20 cellular contexts compared by ENCODE assay signal in the genomic region with DNA sequence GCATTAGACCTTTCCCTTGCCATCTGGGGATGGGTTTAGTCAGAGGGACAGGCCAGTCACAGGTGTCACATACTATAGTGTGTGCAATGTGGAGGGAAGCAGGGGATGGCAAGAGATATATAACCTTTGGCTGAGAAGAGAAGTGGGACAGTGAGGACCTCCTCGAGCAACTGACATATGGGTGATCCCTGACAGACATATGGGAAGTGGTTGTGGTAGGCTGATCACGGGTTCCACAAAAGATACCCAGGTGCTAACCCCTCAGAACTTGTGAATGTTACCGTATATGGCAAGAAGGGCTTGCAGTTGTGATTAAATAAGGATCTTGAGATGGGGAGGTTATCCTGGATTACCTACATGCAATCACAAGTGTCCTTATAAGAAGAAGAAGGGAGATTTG.
A peak's percentile ranks its signal among the peaks of the same experiment; 100 is the strongest.
DNase-seq lines count a peak whose midpoint lies in the region; FAIRE-seq and TF ChIP-seq lines count a peak whose summit lies in the region.
"Had no signal": no experiment of that assay in that cellular context is flagged by ENCODE, and none has a peak within 500 bp of the region (broad histone marks: within the 10 kb centered on the region; RNA-seq: fewer than 3 reads in every experiment).

No MANE protein-coding gene starts in this region.

- H3K79me2 ChIP-seq in H1 (ENCODE audit: control insufficient read depth in 1 of 2, insufficient read depth in 2 of 2, low read length in 2 of 2) (no peaks in the 10 kb centered on the region), mesendoderm (ENCODE audit: control insufficient read depth, insufficient read depth, low read length) (no peaks in the 10 kb centered on the region)

- H3K56ac ChIP-seq in H1 (replicated peaks; ENCODE audit: insufficient read length, low read depth, low read length): no peak overlapping the region
- no peak overlapping the region for H3K56ac ChIP-seq in mesendoderm (ENCODE audit: low read length)

- no peaks in the 10 kb centered on the region; a peak in 1 of 7 replicates for H3K4me1 ChIP-seq in H1 (replicated peaks in 1 of 4; ENCODE audit: control insufficient read depth in 3 of 4, insufficient read depth in 4 of 4, low read length in 3 of 4)
- H3K4me1 ChIP-seq in vagina: no peaks in the 10 kb centered on the region
- H3K4me1 ChIP-seq in CD8-positive, alpha-beta memory T cell (ENCODE audit: insufficient read depth, low read length): no peaks in the 10 kb centered on the region
- no peaks in the 10 kb centered on the region for H3K4me1 ChIP-seq in mesendoderm (ENCODE audit: control insufficient read depth, low read depth, low read length)

- H2BK15ac ChIP-seq in H1 (ENCODE audit: low read length) (no peak overlapping the region), mesendoderm (replicated peaks; ENCODE audit: low read depth) (no peak overlapping the region)

- CTCF ChIA-PET in H1 (lab: Charles Lee; ENCODE audit: partially characterized antibody): interaction anchor here (1.4 to 4.9 kb wide), 2 partner anchors 10 to 16 kb away, joined by 3 to 32 read pairs; no protein-coding TSS in a partner anchor
- CTCF ChIA-PET in CD8-positive, alpha-beta memory T cell (lab: Charles Lee): no interaction called here

- POLR2A ChIA-PET in H1 (lab: Charles Lee; ENCODE audit: partially characterized antibody): no interaction called here
- POLR2A ChIA-PET in CD8-positive, alpha-beta memory T cell (lab: Charles Lee): no interaction called here

- H3K36me3 ChIP-seq in H1 (ENCODE audit: control insufficient read depth in 2 of 4, insufficient read depth in 4 of 4, low read length in 3 of 4) (no peaks in the 10 kb centered on the region), vagina (no peaks in the 10 kb centered on the region), mesendoderm (ENCODE audit: control insufficient read depth, insufficient read depth, low read length) (no peaks in the 10 kb centered on the region)
- no peaks in the 10 kb centered on the region for H3K36me3 ChIP-seq in CD8-positive, alpha-beta memory T cell (ENCODE audit: insufficient read depth, low read length)
- H3K36me3 ChIP-seq: BLaER1 treated with 17β-estradiol and CSF1 and Interleukin-3, amounts not matched to agents 10 nM and 100 nM had no signal

- peaks cover 9% of the 10 kb centered on the region for H3K9me3 Mint-ChIP-seq in progenitor cell of endocrine pancreas (ENCODE audit: low read depth)
- peaks cover 0 to 2% (median 0%) of the 10 kb centered on the region in 5 donors for H3K9me3 Mint-ChIP-seq in CD8-positive, alpha-beta memory T cell

- no peak overlapping the region for H2BK20ac ChIP-seq in H1 (ENCODE audit: low read length)

- H3K27me3 ChIP-seq in H1 (replicated peaks in 1 of 4; ENCODE audit: control insufficient read depth in 3 of 4, extremely low read depth in 1 of 4, insufficient read depth in 3 of 4, low read length in 3 of 4) (no peaks in the 10 kb centered on the region), vagina (no peaks in the 10 kb centered on the region), mesendoderm (ENCODE audit: insufficient read depth, low read length, poor library complexity) (no peaks in the 10 kb centered on the region)
- no peaks in the 10 kb centered on the region for H3K27me3 ChIP-seq in CD8-positive, alpha-beta memory T cell (ENCODE audit: insufficient read depth, low read length, poor library complexity, severe bottlenecking)
- H3K27me3 ChIP-seq: BLaER1 treated with 17β-estradiol and CSF1 and Interleukin-3, amounts not matched to agents 10 nM and 100 nM had no signal

- no peak for DNase-seq in H1 (ENCODE audit: low read depth in 1 of 2, low spot score in 2 of 2)
- no peak for DNase-seq in progenitor cell of endocrine pancreas (ENCODE audit: low spot score, unreplicated experiment)
- DNase-seq in vagina (ENCODE audit: extremely low spot score in 2 of 2): peak; percentile 49 to 65
- DNase-seq in NCI-H524 treated with DMSO at 0.1 percent for 48 hours (lab: John Stamatoyannopoulos, UW): no peak
- DNase-seq in CD8-positive, alpha-beta memory T cell: no peak
- no peak for DNase-seq in mesendoderm
- DNase-seq: Caco-2; CD4-positive, alpha-beta memory T cell; DMS153; DND-41; GOT3; H7; HCEC 1CT had no signal

- H2BK120ac ChIP-seq in H1 (replicated peaks; ENCODE audit: low read depth, low read length): no peak overlapping the region
- no peak overlapping the region for H2BK120ac ChIP-seq in mesendoderm (ENCODE audit: low read depth, low read length)

- H3K23ac ChIP-seq in H1 (ENCODE audit: insufficient read length): no peak overlapping the region
- no peak overlapping the region for H3K23ac ChIP-seq in mesendoderm (ENCODE audit: low read length)

- TF ChIP-seq RAD21 in H1 (IDR thresholded peaks at IDR 0.05 in 1 of 2, conservative IDR thresholded peaks at IDR 0.05 in 1 of 2; ENCODE audit: low read depth in 2 of 2, low read length in 2 of 2): no peak

- FAIRE-seq in H1 (lab: Jason Lieb, UNC): peak; percentile 39
- FAIRE-seq: A204.1, G401.6, GM12892 had no signal

- no peaks in the 10 kb centered on the region for H3K23me2 ChIP-seq in H1 (ENCODE audit: low read depth, low read length)

- no peak overlapping the region for H4K5ac ChIP-seq in H1 (ENCODE audit: insufficient read length, low read depth, low read length)
- H4K5ac ChIP-seq in mesendoderm (ENCODE audit: low read length): no peak overlapping the region

- H4K8ac ChIP-seq in H1 (ENCODE audit: extremely low read depth, insufficient read depth, low read length) (no peak overlapping the region), mesendoderm (ENCODE audit: low read depth, low read length) (no peak overlapping the region)

- no peak overlapping the region for H3K18ac ChIP-seq in H1 (ENCODE audit: extremely low read depth, low read length)
- H3K18ac ChIP-seq in mesendoderm (ENCODE audit: low read length): no peak overlapping the region

- no peaks in the 10 kb centered on the region for H4K20me1 ChIP-seq in H1 (replicated peaks in 1 of 2; ENCODE audit: control insufficient read depth in 1 of 2, insufficient read depth in 2 of 2, low read length in 2 of 2)
- H4K20me1 ChIP-seq: BLaER1 treated with 17β-estradiol and CSF1 and Interleukin-3, amounts not matched to agents 10 nM and 100 nM had no signal

- H3K4me2 ChIP-seq in H1 (ENCODE audit: insufficient read depth in 1 of 2, low read depth in 2 of 2, low read length in 2 of 2) (no peak overlapping the region), mesendoderm (ENCODE audit: low read length) (no peak overlapping the region)

- H3K27ac ChIP-seq in C4-2B (peak overlapping the region; percentile 6; the same call in 1 of the 2 replicates), H1 (ENCODE audit: low read depth, low read length) (no peak overlapping the region), vagina (no peak overlapping the region), mesendoderm (ENCODE audit: low read depth, low read length) (no peak overlapping the region)
- H3K27ac ChIP-seq in CD8-positive, alpha-beta memory T cell (ENCODE audit: low read depth, low read length): no peak overlapping the region
- H3K27ac ChIP-seq: 22Rv1; BLaER1 treated with 17β-estradiol and CSF1 and Interleukin-3, amounts not matched to agents 10 nM and 100 nM had no signal

- TF ChIP-seq POLR2A in H1 (IDR thresholded peaks at IDR 0.05; ENCODE audit: control extremely low read depth in 1 of 2, low read depth in 2 of 2, low read length in 2 of 2): no peak
- TF ChIP-seq POLR2A in vagina (IDR thresholded peaks at IDR 0.05): no peak

- H2BK5ac ChIP-seq in H1 (ENCODE audit: low read depth, low read length) (no peak overlapping the region), mesendoderm (ENCODE audit: low read length) (no peak overlapping the region)

- no peak overlapping the region for H2AFZ ChIP-seq in H1 (ENCODE audit: low read length)

- H3K4me1 Mint-ChIP-seq in progenitor cell of endocrine pancreas (ENCODE audit: low read depth): peaks cover 8% of the 10 kb centered on the region
- no peaks in the 10 kb centered on the region for H3K4me1 Mint-ChIP-seq in CD8-positive, alpha-beta memory T cell
- H3K4me1 Mint-ChIP-seq: B cell; CD4-positive, alpha-beta memory T cell had no signal

- TF ChIP-seq EP300 in H1 (IDR thresholded peaks at IDR 0.05; ENCODE audit: borderline replicate concordance in 1 of 2, low read depth in 2 of 2, low read length in 2 of 2): no peak

- H3K9ac ChIP-seq in H1 (replicated peaks in 1 of 4; ENCODE audit: extremely low read depth in 1 of 4, low read depth in 3 of 4, low read length in 3 of 4) (no peak overlapping the region), mesendoderm (ENCODE audit: low read length) (no peak overlapping the region)
- H3K9ac ChIP-seq: BLaER1 treated with 17β-estradiol and CSF1 and Interleukin-3, amounts not matched to agents 10 nM and 100 nM had no signal

- peaks cover 16% of the 10 kb centered on the region for H3K27me3 Mint-ChIP-seq in progenitor cell of endocrine pancreas
- peaks cover 5 to 8% of the 10 kb centered on the region in 2 donors for H3K27me3 Mint-ChIP-seq in CD8-positive, alpha-beta memory T cell

- WGBS in H1 (ENCODE audit: extremely low coverage in 1 of 2, insufficient coverage in 1 of 2, insufficient read length in 1 of 2, insufficient replicate concordance in 2 of 2, low coverage in 1 of 2, low lambda C conversion rate in 2 of 2, missing lambda C conversion rate in 1 of 2), 2 experiments: 91% methylated on average over 3 of the region's 3 CpGs; no CpG with 5 or more reads in 1 of the 2 experiments
- WGBS in mesendoderm (ENCODE audit: extremely low coverage, insufficient coverage, low lambda C conversion rate): no CpG with 5 or more reads among the region's 3 CpGs

- H3K4ac ChIP-seq in H1 (replicated peaks; ENCODE audit: insufficient read length, low read depth, low read length): no peak overlapping the region
- H3K4ac ChIP-seq in mesendoderm (ENCODE audit: low read depth, low read length): no peak overlapping the region

- H3K79me1 ChIP-seq in H1 (ENCODE audit: low read depth, low read length) (no peaks in the 10 kb centered on the region), mesendoderm (ENCODE audit: low read length) (no peaks in the 10 kb centered on the region)

- H3K14ac ChIP-seq in H1 (ENCODE audit: insufficient read length): no peak overlapping the region

- TF ChIP-seq CTCF in C4-2B (conservative IDR thresholded peaks at IDR 0.05): no peak
- TF ChIP-seq CTCF in H1 (IDR thresholded peaks at IDR 0.05; ENCODE audit: control extremely low read depth in 1 of 3, insufficient read depth in 1 of 3, low read depth in 1 of 3, low read length in 3 of 3): no peak
- no peak for TF ChIP-seq CTCF in progenitor cell of endocrine pancreas (IDR thresholded peaks at IDR 0.05; ENCODE audit: unreplicated experiment)
- TF ChIP-seq CTCF in vagina (IDR thresholded peaks at IDR 0.05): no peak

- no peak overlapping the region for H3K27ac Mint-ChIP-seq in progenitor cell of endocrine pancreas
- H3K27ac Mint-ChIP-seq in CD8-positive, alpha-beta memory T cell: no peak overlapping the region
- H3K27ac Mint-ChIP-seq: B cell; CD4-positive, alpha-beta memory T cell had no signal

- no peak overlapping the region for H2BK12ac ChIP-seq in H1 (ENCODE audit: low read depth, low read length)

- H3K9me3 ChIP-seq in H1 (ENCODE audit: insufficient read depth in 2 of 2, low read depth in 1 of 2, low read length in 1 of 2) (no peaks in the 10 kb centered on the region), vagina (no peaks in the 10 kb centered on the region)
- H3K9me3 ChIP-seq in CD8-positive, alpha-beta memory T cell (ENCODE audit: low read length): no peaks in the 10 kb centered on the region
- H3K9me3 ChIP-seq: Caco-2 had no signal

- H3K4me3 ChIP-seq in H1 (ENCODE audit: extremely low read depth in 1 of 4, insufficient read depth in 2 of 4, low read depth in 3 of 4, low read length in 4 of 4) (no peak overlapping the region), vagina (no peak overlapping the region), mesendoderm (ENCODE audit: low read length) (no peak overlapping the region)
- no peak overlapping the region for H3K4me3 ChIP-seq in CD8-positive, alpha-beta memory T cell (ENCODE audit: low read length)
- H3K4me3 ChIP-seq: BLaER1 treated with 17β-estradiol and CSF1 and Interleukin-3, amounts not matched to agents 10 nM and 100 nM had no signal

- H4K91ac ChIP-seq in H1 (replicated peaks; ENCODE audit: insufficient read length, low read length): no peak overlapping the region

- peak overlapping the region; percentile 17 for H3K4me3 Mint-ChIP-seq in progenitor cell of endocrine pancreas (ENCODE audit: low read depth)
- no peak overlapping the region for H3K4me3 Mint-ChIP-seq in CD8-positive, alpha-beta memory T cell
- H3K4me3 Mint-ChIP-seq: B cell; CD4-positive, alpha-beta memory T cell had no signal

- intact Hi-C loops in vagina (cut with DNase I): no loop called here

- H2AK5ac ChIP-seq in H1 (ENCODE audit: low read depth, low read length): no peak overlapping the region
- H2AK5ac ChIP-seq in mesendoderm (ENCODE audit: low read length): no peak overlapping the region

- H3K36me3 Mint-ChIP-seq in progenitor cell of endocrine pancreas (ENCODE audit: insufficient read depth): no peaks in the 10 kb centered on the region
- H3K36me3 Mint-ChIP-seq in CD8-positive, alpha-beta memory T cell: no peaks in the 10 kb centered on the region
- H3K36me3 Mint-ChIP-seq: CD4-positive, alpha-beta memory T cell had no signal

Comparison
In these comparisons a context has a peak if more than half of its experiments do, and no peak if none do; other contexts are left out.
1. DNase-seq: peak in vagina (2 of 2); none in H1 (0 of 2), progenitor cell of endocrine pancreas (single experiment), NCI-H524 treated with DMSO at 0.1 percent for 48 hours (single experiment), CD8-positive, alpha-beta memory T cell (0 of 5) and mesendoderm (single experiment).